In genomic region chr2:42980764-42981416, GRCh38 we compare ENCODE assay signal across 20 cellular contexts.
DNase-seq lines count a peak whose midpoint lies in the region; ATAC-seq, FAIRE-seq and TF ChIP-seq lines count a peak whose summit lies in the region.
"Had no signal": no experiment of that assay in that cellular context is flagged by ENCODE, and none has a peak within 500 bp of the region (broad histone marks: within the 10 kb centered on the region; RNA-seq: fewer than 3 reads in every experiment).

No MANE protein-coding gene starts in this region.

- H3K4me2 ChIP-seq in DND-41 (ENCODE audit: insufficient read depth, low read length) (no peak overlapping the region), HepG2 (ENCODE audit: low read depth, low read length) (no peak overlapping the region)
- H3K4me2 ChIP-seq: PC-9 had no signal

- POLR2A ChIA-PET in RWPE1 (lab: Yijun Ruan, JAX; ENCODE audit: low non-redundant PET): no interaction called here
- POLR2A ChIA-PET in HepG2 (lab: Yijun Ruan, JAX): interaction anchor here (12.9 kb wide), 1 partner anchor 28 kb away, joined by 555 read pairs; no protein-coding TSS in a partner anchor

- peak overlapping the region; percentile 97 for H3K27ac Mint-ChIP-seq in progenitor cell of endocrine pancreas
- H3K27ac Mint-ChIP-seq: IgD-negative memory B cell had no signal

- H3K9ac ChIP-seq in DND-41 (ENCODE audit: low read depth, low read length) (no peak overlapping the region), HepG2 (ENCODE audit: insufficient read depth, low read depth, low read length) (0 out of 2 replicates have a peak overlapping the region, but pooled peaks have one; percentile 71)

- H2AFZ ChIP-seq in DND-41 (ENCODE audit: low read depth, low read length): no peak overlapping the region
- no peak overlapping the region for H2AFZ ChIP-seq in HepG2 (ENCODE audit: low read length)
- H2AFZ ChIP-seq: PC-9 had no signal

- H3K79me2 ChIP-seq in DND-41 (ENCODE audit: insufficient read depth, low read length) (no peaks in the 10 kb centered on the region), HepG2 (ENCODE audit: insufficient read depth, low read length) (no peaks in the 10 kb centered on the region)

- no peak for TF ChIP-seq POLR2A in HepG2 (IDR thresholded peaks at IDR 0.05; ENCODE audit: insufficient read depth in 1 of 2, low read depth in 2 of 2, low read length in 2 of 2)

- H3K4me1 ChIP-seq in DND-41 (ENCODE audit: insufficient read depth, low read length) (peaks cover 31% of the 10 kb centered on the region), HepG2 (ENCODE audit: insufficient read depth, low read length) (peaks cover 98% of the 10 kb centered on the region)

- H3K27me3 Mint-ChIP-seq in progenitor cell of endocrine pancreas: no peaks in the 10 kb centered on the region

- ATAC-seq in DND-41 (ENCODE audit: insufficient read depth, low read depth) (no peak), HepG2 (no peak), GM21528 (IDR thresholded peaks at IDR 0.05; ENCODE audit: low FRiP score, unreplicated experiment) (no peak)

- no TSS peak for BruUV-seq in HepG2 (replicated peaks; lab: Mats Ljungman, UMichigan)

- H3K4me1 Mint-ChIP-seq in progenitor cell of endocrine pancreas (ENCODE audit: low read depth): peaks cover 56% of the 10 kb centered on the region

- H3K27me3 ChIP-seq in DND-41 (ENCODE audit: insufficient read depth, low read length, poor library complexity) (no peaks in the 10 kb centered on the region), HepG2 (ENCODE audit: control insufficient read depth in 1 of 2, insufficient read depth in 2 of 2, low read length in 2 of 2) (no peaks in the 10 kb centered on the region)

- H3K4me3 Mint-ChIP-seq in progenitor cell of endocrine pancreas (ENCODE audit: low read depth): no peak overlapping the region
- H3K4me3 Mint-ChIP-seq: CD14-positive monocyte, IgD-negative memory B cell had no signal

- in situ Hi-C loops in HepG2 (cut with HindIII; ENCODE audit: extremely low pct_ligation_motif_present, low pct_unique_long_range_greater_than_20kb): no loop called here

- TF ChIP-seq RAD21 in HepG2 (CRISPR knock-in tag; IDR thresholded peaks at IDR 0.05): no peak

- H3K36me3 ChIP-seq in DND-41 (ENCODE audit: insufficient read depth, low read length): no peaks in the 10 kb centered on the region
- H3K36me3 ChIP-seq in HepG2 (replicated peaks in 1 of 2; ENCODE audit: control insufficient read depth in 1 of 2, insufficient read depth in 2 of 2, low read length in 2 of 2): no peaks in the 10 kb centered on the region

- H3K4me3 ChIP-seq in DND-41 (ENCODE audit: low read depth in 1 of 2, low read length in 2 of 2) (no peak overlapping the region), HepG2 (replicated peaks in 1 of 3; ENCODE audit: insufficient read depth in 1 of 3, low read depth in 2 of 3, low read length in 3 of 3) (no peak overlapping the region)
- H3K4me3 ChIP-seq: PC-9 had no signal

- H4K20me1 ChIP-seq in DND-41 (ENCODE audit: insufficient read depth, low read length): no peaks in the 10 kb centered on the region
- H4K20me1 ChIP-seq in HepG2 (ENCODE audit: insufficient read depth, low read length): no peaks in the 10 kb centered on the region

- no peak for TF ChIP-seq EP300 in HepG2 (IDR thresholded peaks at IDR 0.05; ENCODE audit: low read depth in 2 of 2, low read length in 2 of 2)
- TF ChIP-seq EP300 in HepG2 (CRISPR knock-in tag; IDR thresholded peaks at IDR 0.05; ENCODE audit: borderline replicate concordance): no peak

- H3K9me3 ChIP-seq in DND-41 (ENCODE audit: insufficient read depth, low read length, severe bottlenecking) (no peaks in the 10 kb centered on the region), HepG2 (ENCODE audit: low read length) (no peaks in the 10 kb centered on the region)

- peak; percentile 26 for FAIRE-seq in HepG2 (lab: Jason Lieb, UNC)

- peaks cover 13% of the 10 kb centered on the region for H3K36me3 Mint-ChIP-seq in progenitor cell of endocrine pancreas (ENCODE audit: insufficient read depth)
- H3K36me3 Mint-ChIP-seq: CD14-positive monocyte had no signal

- DNase-seq in DND-41 (no peak), RWPE1 (ENCODE audit: low spot score) (no peak), HepG2 (ENCODE audit: low spot score) (no peak), progenitor cell of endocrine pancreas (ENCODE audit: low spot score, unreplicated experiment) (no peak), NCI-H1417 (lab: John Stamatoyannopoulos, UW) (no peak), NCI-H2107 treated with DMSO at 0.1 percent for 48 hours (lab: John Stamatoyannopoulos, UW; ENCODE audit: unreplicated experiment) (no peak)
- DNase-seq: ACHN, AML-193, DMS153, EL, H7, Kasumi-1, NCI-H1930, NCI-H2171, NCI-H446 treated with DMSO at 0.1 percent for 48 hours, NCI-H82, PC-9 had no signal

- peak overlapping the region; percentile 24; the same call in 1 of the 2 replicates for H3K27ac ChIP-seq in DND-41 (ENCODE audit: low read length)
- peak overlapping the region; percentile 37; the same call in 1 of the 2 replicates for H3K27ac ChIP-seq in RWPE1
- H3K27ac ChIP-seq in HepG2 (ENCODE audit: extremely low read length, insufficient read depth, low read length): peak overlapping the region; percentile 93
- H3K27ac ChIP-seq: PC-9 had no signal

- CTCF ChIA-PET in RWPE1 (lab: Yijun Ruan, JAX): no interaction called here
- CTCF ChIA-PET in HepG2 (lab: Yijun Ruan, JAX; ENCODE audit: low intra/inter-chr PET ratio, low total read pairs): no interaction called here

- peaks cover 5% of the 10 kb centered on the region for H3K9me3 Mint-ChIP-seq in progenitor cell of endocrine pancreas (ENCODE audit: low read depth)
- H3K9me3 Mint-ChIP-seq: IgD-negative memory B cell had no signal

- 87% methylated on average over 9 of the region's 9 CpGs for WGBS in HepG2 (ENCODE audit: low lambda C conversion rate)

- intact Hi-C loops in HepG2 (cut with micrococcal nuclease; ENCODE audit: unreplicated experiment): no loop called here

- no peak for TF ChIP-seq CTCF in DND-41 (IDR thresholded peaks at IDR 0.05; ENCODE audit: borderline replicate concordance, extremely low read depth, low read length, poor library complexity, severe bottlenecking)
- TF ChIP-seq CTCF in RWPE1 (conservative IDR thresholded peaks at IDR 0.05; ENCODE audit: low read depth): no peak
- no peak for TF ChIP-seq CTCF in HepG2 (CRISPR knock-in tag; IDR thresholded peaks at IDR 0.05)
- TF ChIP-seq CTCF in progenitor cell of endocrine pancreas (IDR thresholded peaks at IDR 0.05; ENCODE audit: unreplicated experiment): no peak

TF ChIP-seq in HepG2, 621 proteins besides CTCF, POLR2A, EP300 and RAD21:
- no peak for TF ChIP-seq ZNF709 (CRISPR knock-in tag; IDR thresholded peaks at IDR 0.05)
- TF ChIP-seq ZBTB42 (CRISPR knock-in tag; IDR thresholded peaks at IDR 0.05): 0 out of 2 replicates have a peak, but pooled peaks have one; percentile 44
- TF ChIP-seq, protein P1, sequence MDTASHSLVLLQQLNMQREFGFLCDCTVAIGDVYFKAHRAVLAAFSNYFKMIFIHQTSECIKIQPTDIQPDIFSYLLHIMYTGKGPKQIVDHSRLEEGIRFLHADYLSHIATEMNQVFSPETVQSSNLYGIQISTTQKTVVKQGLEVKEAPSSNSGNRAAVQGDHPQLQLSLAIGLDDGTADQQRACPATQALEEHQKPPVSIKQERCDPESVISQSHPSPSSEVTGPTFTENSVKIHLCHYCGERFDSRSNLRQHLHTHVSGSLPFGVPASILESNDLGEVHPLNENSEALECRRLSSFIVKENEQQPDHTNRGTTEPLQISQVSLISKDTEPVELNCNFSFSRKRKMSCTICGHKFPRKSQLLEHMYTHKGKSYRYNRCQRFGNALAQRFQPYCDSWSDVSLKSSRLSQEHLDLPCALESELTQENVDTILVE (CRISPR knock-in tag; IDR thresholded peaks at IDR 0.05): no peak
- 0 out of 2 replicates have a peak, but pooled peaks have one; percentile 39 for TF ChIP-seq AKAP8 (CRISPR knock-in tag; IDR thresholded peaks at IDR 0.05)
- TF ChIP-seq ZBTB38 (CRISPR knock-in tag; IDR thresholded peaks at IDR 0.05): peak; percentile 76
- TF ChIP-seq POLR2G (IDR thresholded peaks at IDR 0.05; ENCODE audit: low read depth, low read length): peak; percentile 14
- TF ChIP-seq ZMAT3 (CRISPR knock-in tag; conservative IDR thresholded peaks at IDR 0.05): 0 out of 2 replicates have a peak, but pooled peaks have one; percentile 9
- TF ChIP-seq ZSCAN31 (CRISPR knock-in tag; IDR thresholded peaks at IDR 0.05; ENCODE audit: low read depth): 0 out of 2 replicates have a peak, but pooled peaks have one; percentile 1
- no peak for TF ChIP-seq ZNF83 (CRISPR knock-in tag; IDR thresholded peaks at IDR 0.05; ENCODE audit: borderline replicate concordance)

Comparison
In these comparisons a context has a peak if more than half of its experiments do, and no peak if none do; other contexts are left out.
1. H3K27ac ChIP-seq: peak in every context shown above with its lines; median percentile 93 in HepG2; 37 in RWPE1; 24 in DND-41.